In the genomic region with DNA sequence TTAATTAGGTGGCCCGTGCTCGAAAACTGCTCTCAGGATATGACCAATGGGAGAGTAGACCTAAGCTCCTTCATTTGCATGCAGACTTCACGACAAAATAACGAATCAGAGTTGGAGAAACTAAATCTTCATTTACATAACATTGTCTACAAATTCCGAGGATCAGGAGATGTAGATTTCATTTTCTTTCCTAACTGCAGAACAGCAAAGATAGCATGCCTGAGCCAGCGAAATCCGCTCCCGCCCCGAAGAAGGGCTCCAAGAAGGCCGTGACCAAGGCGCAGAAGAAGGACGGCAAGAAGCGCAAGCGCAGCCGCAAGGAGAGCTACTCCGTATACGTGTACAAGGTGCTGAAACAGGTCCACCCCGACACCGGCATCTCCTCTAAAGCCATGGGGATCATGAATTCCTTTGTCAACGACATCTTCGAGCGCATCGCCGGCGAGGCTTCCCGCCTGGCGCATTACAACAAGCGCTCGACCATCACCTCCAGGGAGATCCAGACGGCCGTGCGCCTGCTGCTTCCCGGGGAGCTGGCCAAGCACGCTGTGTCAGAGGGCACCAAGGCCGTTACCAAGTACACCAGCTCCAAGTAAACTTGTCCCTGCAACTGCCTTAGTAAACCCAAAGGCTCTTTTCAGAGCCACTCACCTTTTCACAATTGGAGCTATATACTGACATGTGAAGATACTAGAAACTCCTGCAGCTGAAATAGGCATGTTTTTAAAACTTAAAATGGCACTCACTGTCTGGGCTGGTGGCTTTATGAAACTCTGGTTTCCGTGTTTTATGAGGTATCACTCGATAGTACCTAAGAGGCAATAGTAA, we compare ENCODE assay signal across 8 cellular contexts.
DNase-seq lines count a peak whose midpoint lies in the region; ATAC-seq and TF ChIP-seq lines count a peak whose summit lies in the region.

No MANE protein-coding gene starts in this region.

- no peak for TF ChIP-seq CTCF in upper lobe of left lung (IDR thresholded peaks at IDR 0.05)

- no peaks in the 10 kb centered on the region for H3K9me3 ChIP-seq in upper lobe of left lung

- H3K4me1 ChIP-seq in upper lobe of left lung, result peaks cover 8 to 18% (median 9%) of the 10 kb centered on the region in 4 donors

- H3K27ac Mint-ChIP-seq in activated naive CD4-positive, alpha-beta T cell treated with anti-CD3 and anti-CD28 coated beads for 36 hours, result peak overlapping the region; percentile 89
- peak overlapping the region; percentile 70 to 98 (median 95) for H3K27ac Mint-ChIP-seq in naive thymus-derived CD8-positive, alpha-beta T cell

- H3K36me3 Mint-ChIP-seq in activated naive CD4-positive, alpha-beta T cell treated with anti-CD3 and anti-CD28 coated beads for 36 hours (ENCODE audit: low read depth), result peaks cover 1% of the 10 kb centered on the region
- no peaks in the 10 kb centered on the region for H3K36me3 Mint-ChIP-seq in naive thymus-derived CD8-positive, alpha-beta T cell

- peak overlapping the region; percentile 86 for H3K4me3 Mint-ChIP-seq in activated naive CD4-positive, alpha-beta T cell treated with anti-CD3 and anti-CD28 coated beads for 36 hours
- H3K4me3 Mint-ChIP-seq in naive thymus-derived CD8-positive, alpha-beta T cell, result peak overlapping the region; percentile 93 to 100 (median 98)

- TF ChIP-seq POLR2A in upper lobe of left lung (IDR thresholded peaks at IDR 0.05), result peak in 3 of 4 donors; percentile 34 to 86 (median 68)

- H3K4me3 ChIP-seq in upper lobe of left lung, result peak overlapping the region; percentile 18 to 56 (median 46)

- H3K27me3 Mint-ChIP-seq in activated naive CD4-positive, alpha-beta T cell treated with anti-CD3 and anti-CD28 coated beads for 36 hours (ENCODE audit: low read depth), result no peaks in the 10 kb centered on the region
- H3K27me3 Mint-ChIP-seq in naive thymus-derived CD8-positive, alpha-beta T cell, result no peaks in the 10 kb centered on the region

- 3% methylated on average over 15 to 33 of the region's 37 CpGs for WGBS in upper lobe of left lung, 2 donors

- no peaks in the 10 kb centered on the region for H3K27me3 ChIP-seq in upper lobe of left lung

- ATAC-seq in naive thymus-derived CD8-positive, alpha-beta T cell, result peak; percentile 92 to 94
- ATAC-seq in upper lobe of left lung (ENCODE audit: low FRiP score in 2 of 2), result peak; percentile 78 to 93

- CTCF ChIA-PET in activated naive CD4-positive, alpha-beta T cell treated with anti-CD3 and anti-CD28 coated beads for 36 hours (lab: Charles Lee), result interaction anchor here (0.6 to 2.5 kb wide), 5 partner anchors 8 to 32 kb away, joined by 3 to 10 read pairs (median 4); a partner anchor contains a TSS

- intact Hi-C loops in activated naive CD4-positive, alpha-beta T cell treated with anti-CD3 and anti-CD28 coated beads for 36 hours (cut with micrococcal nuclease), result loop anchor here (1.0 kb wide), 2 partner anchors 21 to 33 kb away; a partner anchor contains a TSS

- no peaks in the 10 kb centered on the region for H3K9me3 Mint-ChIP-seq in activated naive CD4-positive, alpha-beta T cell treated with anti-CD3 and anti-CD28 coated beads for 36 hours
- no peaks in the 10 kb centered on the region for H3K9me3 Mint-ChIP-seq in naive thymus-derived CD8-positive, alpha-beta T cell

- POLR2A ChIA-PET in naive thymus-derived CD8-positive, alpha-beta T cell (lab: Charles Lee), result interaction anchor here (0.6 to 11.2 kb wide), 34 partner anchors 12 to 1709 kb away, joined by 3 to 578 read pairs (median 5); a partner anchor contains a TSS

- peak; percentile 30 to 33 for DNase-seq in stimulated activated CD4-positive, alpha-beta T cell treated with anti-CD3 and anti-CD28 coated beads, Interleukin-15, amount 100 ng/mL, for 1 hour (ENCODE audit: low read depth in 1 of 2, low spot score in 1 of 2)
- no peak for DNase-seq in stimulated activated CD4-positive, alpha-beta T cell treated with anti-CD3 and anti-CD28 coated beads, Interleukin-12 subunit alpha, Interleukin-12 subunit beta, amount 100 ng/mL, for 4 hours
- DNase-seq in NCI-H2227 treated with DMSO at 0.1 percent for 48 hours (lab: John Stamatoyannopoulos, UW) (peak; percentile 95), fibroblast of the conjunctiva (ENCODE audit: low read depth) (peak; percentile 87), upper lobe of left lung (peak; percentile 52 to 86), DMS 273 treated with DMSO at 0.1 percent for 48 hours (lab: John Stamatoyannopoulos, UW) (no peak)
- peak; percentile 73 for DNase-seq in activated naive CD4-positive, alpha-beta T cell treated with anti-CD3 and anti-CD28 coated beads for 36 hours
- peak; percentile 22 to 82 (median 58) for DNase-seq in naive thymus-derived CD8-positive, alpha-beta T cell

- no peaks in the 10 kb centered on the region for H3K36me3 ChIP-seq in upper lobe of left lung

- TF ChIP-seq EP300 in upper lobe of left lung (IDR thresholded peaks at IDR 0.05), result no peak

- H3K4me1 Mint-ChIP-seq in activated naive CD4-positive, alpha-beta T cell treated with anti-CD3 and anti-CD28 coated beads for 36 hours (ENCODE audit: low read depth), result peaks cover 30% of the 10 kb centered on the region
- H3K4me1 Mint-ChIP-seq in naive thymus-derived CD8-positive, alpha-beta T cell, result peaks cover 27 to 48% (median 46%) of the 10 kb centered on the region in 4 donors

- H3K27ac ChIP-seq in upper lobe of left lung, result peak overlapping the region; percentile 49 to 85 (median 80)

Comparison
In these comparisons a context has a peak if more than half of its experiments do, and no peak if none do; other contexts are left out.
1. DNase-seq: peak in stimulated activated CD4-positive, alpha-beta T cell treated with anti-CD3 and anti-CD28 coated beads, Interleukin-15, amount 100 ng/mL, for 1 hour (2 of 2), NCI-H2227 treated with DMSO at 0.1 percent for 48 hours (single experiment), activated naive CD4-positive, alpha-beta T cell treated with anti-CD3 and anti-CD28 coated beads for 36 hours (single experiment), fibroblast of the conjunctiva (single experiment), naive thymus-derived CD8-positive, alpha-beta T cell (10 of 10) and upper lobe of left lung (2 of 2); none in stimulated activated CD4-positive, alpha-beta T cell treated with anti-CD3 and anti-CD28 coated beads, Interleukin-12 subunit alpha, Interleukin-12 subunit beta, amount 100 ng/mL, for 4 hours (single experiment) and DMS 273 treated with DMSO at 0.1 percent for 48 hours (single experiment).